Comparison of ENCODE assay signal across 20 cellular contexts in the genomic region with DNA sequence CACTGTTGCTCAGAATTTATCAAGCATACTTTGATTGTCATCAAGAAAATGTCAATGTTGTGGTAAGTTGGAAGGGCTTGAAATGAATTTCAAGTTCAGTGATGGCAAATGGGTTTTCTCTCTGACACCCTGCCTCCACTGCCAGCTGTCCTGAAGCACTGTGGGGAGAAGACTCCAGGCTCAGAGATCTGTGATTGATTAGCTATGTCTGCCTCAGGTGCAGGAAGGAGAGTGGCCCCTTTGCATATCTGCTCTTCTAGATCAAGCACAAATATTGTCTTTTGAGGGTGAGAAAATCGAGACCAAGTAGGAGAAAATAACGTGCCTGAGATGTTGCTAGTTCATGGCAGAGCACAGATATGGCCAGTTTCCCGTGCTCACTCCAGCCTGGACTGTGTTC.
DNase-seq lines count a peak whose midpoint lies in the region; ATAC-seq, FAIRE-seq and TF ChIP-seq lines count a peak whose summit lies in the region.
"Had no signal": no experiment of that assay in that cellular context is flagged by ENCODE, and none has a peak within 500 bp of the region (broad histone marks: within the 10 kb centered on the region; RNA-seq: fewer than 3 reads in every experiment).

No MANE protein-coding gene starts in this region.

- no peak overlapping the region for H3K4me2 ChIP-seq in astrocyte (ENCODE audit: low read length)
- H3K4me2 ChIP-seq: SK-N-SH had no signal

- no peak overlapping the region for H3K9ac ChIP-seq in astrocyte (ENCODE audit: low read length)
- H3K9ac ChIP-seq: GM23248, SK-N-SH had no signal

- H3K9me3 ChIP-seq in AG04450 (ENCODE audit: control insufficient read depth, insufficient read depth, low read length) (no peaks in the 10 kb centered on the region; the same call in 1 of the 2 replicates), astrocyte (ENCODE audit: insufficient read depth, low read depth, low read length) (no peaks in the 10 kb centered on the region), gastroesophageal sphincter (no peaks in the 10 kb centered on the region)
- H3K9me3 ChIP-seq: SK-N-SH had no signal

- ATAC-seq in gastroesophageal sphincter (no peak), HG03095 (IDR thresholded peaks at IDR 0.05; ENCODE audit: unreplicated experiment) (no peak)

- POLR2A ChIA-PET in AG04450 (lab: Yijun Ruan, JAX): no interaction called here

- TF ChIP-seq EP300 in gastroesophageal sphincter (IDR thresholded peaks at IDR 0.05): no peak

- peaks cover 38% of the 10 kb centered on the region for H3K27me3 Mint-ChIP-seq in astrocyte (ENCODE audit: low read depth, unreplicated experiment)

- CTCF ChIA-PET in AG04450 (lab: Charles Lee): no interaction called here

- H2AFZ ChIP-seq in astrocyte (ENCODE audit: low read depth, low read length): no peak overlapping the region
- H2AFZ ChIP-seq: GM23248 had no signal

- WGBS in gastroesophageal sphincter (ENCODE audit: low coverage in 1 of 2), 2 donors: 61% methylated on average over 3 of the region's 3 CpGs; no CpG with 5 or more reads in 1 of the 2 donors

- no peak for TF ChIP-seq CTCF in AG04450 (IDR thresholded peaks at IDR 0.05; ENCODE audit: low read depth, low read length)
- TF ChIP-seq CTCF in GM12865 (IDR thresholded peaks at IDR 0.05; ENCODE audit: insufficient read depth, low read depth, low read length, missing control alignments): no peak
- no peak for TF ChIP-seq CTCF in astrocyte (IDR thresholded peaks at IDR 0.05; ENCODE audit: insufficient read depth, low read depth, low read length)
- no peak for TF ChIP-seq CTCF in gastroesophageal sphincter (IDR thresholded peaks at IDR 0.05)

- TF ChIP-seq POLR2A in gastroesophageal sphincter (IDR thresholded peaks at IDR 0.05): no peak

- no peaks in the 10 kb centered on the region for H3K36me3 ChIP-seq in astrocyte (ENCODE audit: insufficient read depth, low read length)
- H3K36me3 ChIP-seq in gastroesophageal sphincter: no peaks in the 10 kb centered on the region

- H3K4me1 Mint-ChIP-seq in astrocyte (ENCODE audit: low read depth, unreplicated experiment): peaks cover 37% of the 10 kb centered on the region

- no peaks in the 10 kb centered on the region for H4K20me1 ChIP-seq in astrocyte (ENCODE audit: insufficient read depth, low read length)

- peak overlapping the region; percentile 84 for H3K27ac Mint-ChIP-seq in astrocyte (ENCODE audit: unreplicated experiment)

- peaks cover 1% of the 10 kb centered on the region for H3K9me3 Mint-ChIP-seq in astrocyte (ENCODE audit: unreplicated experiment)

- DNase-seq in AG04450 (ENCODE audit: low read depth, low spot score) (no peak), GM12865 (ENCODE audit: low read depth) (peak; percentile 11), NAMALWA (ENCODE audit: low spot score) (peak; percentile 5), astrocyte (ENCODE audit: low read depth) (no peak), mesenteric fat pad (ENCODE audit: low spot score) (no peak)
- DNase-seq: ACHN, AML-193, DND-41, GM23248, NCI-H1048, NCI-H146, NCI-H2081, NCI-H446 treated with DMSO at 0.1 percent for 48 hours, OCI-M1, SHP77 treated with DMSO at 0.1 percent for 48 hours, SK-N-SH had no signal

- H3K27me3 ChIP-seq in AG04450 (ENCODE audit: control insufficient read depth, insufficient read depth, low read length) (peaks cover 16% of the 10 kb centered on the region), astrocyte (ENCODE audit: insufficient read depth, low read length) (peaks cover 18% of the 10 kb centered on the region), gastroesophageal sphincter (no peaks in the 10 kb centered on the region)

- peaks cover 27% of the 10 kb centered on the region for H3K4me1 ChIP-seq in astrocyte (ENCODE audit: insufficient read depth, low read length)
- peaks cover 0 to 16% (median 15%) of the 10 kb centered on the region in 3 donors for H3K4me1 ChIP-seq in gastroesophageal sphincter

- no peaks in the 10 kb centered on the region for H3K79me2 ChIP-seq in astrocyte (ENCODE audit: insufficient read depth, low read length)

- no peaks in the 10 kb centered on the region for H3K36me3 Mint-ChIP-seq in astrocyte (ENCODE audit: low read depth, unreplicated experiment)

- no peak for FAIRE-seq in astrocyte (lab: Jason Lieb, UNC)
- FAIRE-seq: GM19239 had no signal

- no peak overlapping the region for H3K4me3 ChIP-seq in AG04450 (ENCODE audit: low read depth, low read length)
- no peak overlapping the region for H3K4me3 ChIP-seq in GM12865 (ENCODE audit: low read depth, low read length)
- H3K4me3 ChIP-seq in astrocyte (ENCODE audit: insufficient read depth, low read depth, low read length): no peak overlapping the region
- no peak overlapping the region for H3K4me3 ChIP-seq in gastroesophageal sphincter
- H3K4me3 ChIP-seq: GM23248 had no signal

- no peak overlapping the region for H3K4me3 Mint-ChIP-seq in astrocyte (ENCODE audit: unreplicated experiment)

- peak overlapping the region; percentile 21 for H3K27ac ChIP-seq in AG04450 (ENCODE audit: low read depth, low read length)
- H3K27ac ChIP-seq in astrocyte (ENCODE audit: low read depth, low read length): no peak overlapping the region
- no peak overlapping the region for H3K27ac ChIP-seq in gastroesophageal sphincter
- H3K27ac ChIP-seq: C4-2B, GM23248 had no signal

Comparison
In these comparisons a context has a peak if more than half of its experiments do, and no peak if none do; other contexts are left out.
1. DNase-seq: peak in GM12865 (single experiment) and NAMALWA (single experiment); none in AG04450 (single experiment), astrocyte (single experiment) and mesenteric fat pad (single experiment).